22 cellular contexts compared by ENCODE assay signal in genomic region chr10:90229486-90229885, GRCh38.
DNase-seq lines count a peak whose midpoint lies in the region; ATAC-seq, FAIRE-seq and TF ChIP-seq lines count a peak whose summit lies in the region.
"Had no signal": no experiment of that assay in that cellular context is flagged by ENCODE, and none has a peak within 500 bp of the region (broad histone marks: within the 10 kb centered on the region; RNA-seq: fewer than 3 reads in every experiment).

No MANE protein-coding gene starts in this region.

- no peaks in the 10 kb centered on the region for H3K36me3 ChIP-seq in breast epithelium
- H3K36me3 ChIP-seq in CD8-positive, alpha-beta memory T cell (ENCODE audit: insufficient read depth, low read length), result no peaks in the 10 kb centered on the region

- no peak overlapping the region for H3K4me3 Mint-ChIP-seq in MCF 10A (ENCODE audit: unreplicated experiment)
- peak overlapping the region in 1 of 7 donors; percentile 11 for H3K4me3 Mint-ChIP-seq in CD8-positive, alpha-beta memory T cell
- H3K4me3 Mint-ChIP-seq: B cell; CD4-positive, alpha-beta T cell; CD8-positive, alpha-beta T cell had no signal

- no peaks in the 10 kb centered on the region for H3K27me3 ChIP-seq in breast epithelium
- H3K27me3 ChIP-seq in CD8-positive, alpha-beta memory T cell (ENCODE audit: insufficient read depth, low read length, poor library complexity, severe bottlenecking), result no peaks in the 10 kb centered on the region
- H3K27me3 ChIP-seq: BLaER1 treated with 17β-estradiol and CSF1 and Interleukin-3, amounts not matched to agents 10 nM and 100 nM had no signal

- no TSS peak for BruUV-seq in MCF 10A (replicated peaks; lab: Mats Ljungman, UMichigan)

- no peaks in the 10 kb centered on the region for H3K36me3 Mint-ChIP-seq in MCF 10A (ENCODE audit: insufficient read depth, unreplicated experiment)
- no peaks in the 10 kb centered on the region for H3K36me3 Mint-ChIP-seq in CD8-positive, alpha-beta memory T cell
- H3K36me3 Mint-ChIP-seq: CD8-positive, alpha-beta T cell had no signal

- POLR2A ChIA-PET in MCF 10A (lab: Yijun Ruan, JAX), result interaction anchor here (0.6 to 1.7 kb wide), 3 partner anchors 25 to 63 kb away, joined by 3 to 7 read pairs (median 4); no protein-coding TSS in a partner anchor
- POLR2A ChIA-PET in CD8-positive, alpha-beta memory T cell (lab: Charles Lee), result no interaction called here

- H3K9me3 ChIP-seq in breast epithelium, result no peaks in the 10 kb centered on the region
- H3K9me3 ChIP-seq in CD8-positive, alpha-beta memory T cell (ENCODE audit: low read length), result no peaks in the 10 kb centered on the region
- H3K9me3 ChIP-seq: A549 had no signal

- CTCF ChIA-PET in MCF 10A (lab: Yijun Ruan, JAX), result no interaction called here
- CTCF ChIA-PET in CD8-positive, alpha-beta memory T cell (lab: Charles Lee), result no interaction called here

- peak overlapping the region; percentile 69 for H3K27ac Mint-ChIP-seq in MCF 10A (ENCODE audit: low read depth, unreplicated experiment)
- H3K27ac Mint-ChIP-seq in CD8-positive, alpha-beta memory T cell, result no peak overlapping the region
- H3K27ac Mint-ChIP-seq: B cell; CD4-positive, alpha-beta T cell; CD8-positive, alpha-beta T cell had no signal

- no peak for ATAC-seq in HG02588 (IDR thresholded peaks at IDR 0.05; ENCODE audit: unreplicated experiment)
- ATAC-seq: A549; CD8-positive, alpha-beta T cell had no signal

- no peaks in the 10 kb centered on the region for H3K4me1 ChIP-seq in breast epithelium
- H3K4me1 ChIP-seq in CD8-positive, alpha-beta memory T cell (ENCODE audit: insufficient read depth, low read length), result no peaks in the 10 kb centered on the region
- H3K4me1 ChIP-seq: A549 had no signal

- TF ChIP-seq CTCF in MCF 10A (IDR thresholded peaks at IDR 0.05; ENCODE audit: unreplicated experiment) (no peak), breast epithelium (IDR thresholded peaks at IDR 0.05) (no peak)

- peak; percentile 21 for FAIRE-seq in RCC 7860 (lab: Jason Lieb, UNC)
- FAIRE-seq in H54 (lab: Jason Lieb, UNC), result no peak
- FAIRE-seq: A549, G401.6, GM12891, GM19239 had no signal

- H3K4me1 Mint-ChIP-seq in MCF 10A (ENCODE audit: insufficient read depth, unreplicated experiment), result peaks cover 37% of the 10 kb centered on the region
- H3K4me1 Mint-ChIP-seq in CD8-positive, alpha-beta memory T cell, result no peaks in the 10 kb centered on the region
- H3K4me1 Mint-ChIP-seq: B cell had no signal

- no peak overlapping the region for H3K4me3 ChIP-seq in breast epithelium
- H3K4me3 ChIP-seq in CD8-positive, alpha-beta memory T cell (ENCODE audit: low read length), result no peak overlapping the region
- H3K4me3 ChIP-seq: A549; BLaER1 treated with 17β-estradiol and CSF1 and Interleukin-3, amounts not matched to agents 10 nM and 100 nM had no signal

- intact Hi-C loops in MCF 10A (cut with micrococcal nuclease), result loop anchor here (5.0 kb wide), 1 partner anchor 52 kb away; no protein-coding TSS in a partner anchor
- intact Hi-C loops in breast epithelium (cut with DNase I; ENCODE audit: low total_unique reads), result no loop called here

- DNase-seq in MCF 10A (ENCODE audit: unreplicated experiment) (no peak), breast epithelium (ENCODE audit: low spot score in 2 of 2) (no peak), RCC 7860 (ENCODE audit: low spot score) (no peak), glomerular visceral epithelial cell (ENCODE audit: extremely low spot score) (peak; percentile 15), renal cortical epithelial cell (ENCODE audit: low read depth) (peak; percentile 59), H54 (ENCODE audit: insufficient read length, low spot score) (no peak)
- DNase-seq in CD8-positive, alpha-beta memory T cell, result no peak
- DNase-seq: AML-193; CD4-positive, alpha-beta T cell; CD8-positive, alpha-beta T cell; COR-L47; DMS79 treated with DMSO at 0.1 percent for 48 hours; GF-D8 had no signal

- no peaks in the 10 kb centered on the region for H3K27me3 Mint-ChIP-seq in MCF 10A (ENCODE audit: insufficient read depth, unreplicated experiment)
- H3K27me3 Mint-ChIP-seq in CD8-positive, alpha-beta memory T cell, result no peaks in the 10 kb centered on the region
- H3K27me3 Mint-ChIP-seq: B cell; CD4-positive, alpha-beta T cell had no signal

- H3K27ac ChIP-seq in breast epithelium, result no peak overlapping the region
- no peak overlapping the region for H3K27ac ChIP-seq in CD8-positive, alpha-beta memory T cell (ENCODE audit: low read depth, low read length)
- H3K27ac ChIP-seq: 22Rv1; A549; BLaER1 treated with 17β-estradiol and CSF1 and Interleukin-3, amounts not matched to agents 10 nM and 100 nM; C4-2B had no signal

- TF ChIP-seq POLR2A in breast epithelium (IDR thresholded peaks at IDR 0.05) (no peak), H54 (IDR thresholded peaks at IDR 0.05; ENCODE audit: low read depth, low read length) (no peak)

- peaks cover 42% of the 10 kb centered on the region for H3K9me3 Mint-ChIP-seq in MCF 10A (ENCODE audit: unreplicated experiment)
- H3K9me3 Mint-ChIP-seq in CD8-positive, alpha-beta memory T cell, result peaks cover 0 to 4% (median 2%) of the 10 kb centered on the region in 5 donors

Comparison
In these comparisons a context has a peak if more than half of its experiments do, and no peak if none do; other contexts are left out.
1. DNase-seq: peak in glomerular visceral epithelial cell (single experiment) and renal cortical epithelial cell (single experiment); none in MCF 10A (single experiment), breast epithelium (0 of 2), RCC 7860 (single experiment), CD8-positive, alpha-beta memory T cell (0 of 5) and H54 (single experiment).